ENCODE assay signal across 32 cellular contexts in genomic region chr13:112772929-112773328, GRCh38.
"Had no signal": no experiment of that assay in that cellular context is flagged by ENCODE, and none has a peak within 500 bp of the region (broad histone marks: within the 10 kb centered on the region; RNA-seq: fewer than 3 reads in every experiment).

No MANE protein-coding gene starts in this region.

- H3K4me2 ChIP-seq: smooth muscle cell had no signal

- H3K4me1 ChIP-seq: breast epithelium, prostate gland, sigmoid colon, tibial artery had no signal

- H3K27me3 ChIP-seq: breast epithelium, gastrocnemius medialis, neutrophil, pancreas, sigmoid colon, suprapubic skin, tibial artery had no signal

- ATAC-seq: activated naive CD8-positive, alpha-beta T cell treated with anti-CD3 and anti-CD28 coated beads, Interleukin-2, amount 50 U/mL, for 24 hours; gastrocnemius medialis; lower lobe of right lung; natural killer cell; pancreas; stimulated activated naive B cell treated with anti-CD40 and anti-IgM and Interleukin-4, amounts not matched to agents 10 μg/mL and 1 μg/mL and 100 μg/mL, for 72 hours had no signal

- H3K27ac Mint-ChIP-seq: activated CD4-positive, alpha-beta memory T cell treated with anti-CD3 and anti-CD28 coated beads, Interleukin-2, amount 10 ng/mL, durations not matched to agents 7 days and 5 days; activated CD4-positive, alpha-beta T cell treated with anti-CD3 and anti-CD28 coated beads, Interleukin-2, amount 10 ng/mL, durations not matched to agents 7 days and 5 days; activated naive CD4-positive, alpha-beta T cell treated with anti-CD3 and anti-CD28 coated beads, Interleukin-2, amount 50 U/mL, for 24 hours; activated naive CD8-positive, alpha-beta T cell treated with anti-CD3 and anti-CD28 coated beads, Interleukin-2, amount 50 U/mL, for 24 hours; activated T-helper 2 cell treated with anti-CD3 and anti-CD28 coated beads, Interferon-gamma antibody, Interleukin-2, Interleukin-4, amounts not matched to agents 10 μg/mL and 5 μg/mL and 100 μg/mL, durations not matched to agents 14 hours and 24 hours and 36 hours; natural killer cell; stimulated activated naive B cell treated with anti-CD40 and anti-IgM and Interleukin-4, amounts not matched to agents 10 μg/mL and 1 μg/mL and 100 μg/mL, for 72 hours; T-helper 1 cell treated with Interleukin-12 subunit alpha and Interleukin-12 subunit beta and Interleukin-4 antibody, amounts not matched to agents 30 μg/mL and 1 μg/mL, for 36 hours had no signal

- H3K9me3 Mint-ChIP-seq: activated CD4-positive, alpha-beta memory T cell treated with anti-CD3 and anti-CD28 coated beads, Interleukin-2, amount 10 ng/mL, durations not matched to agents 7 days and 5 days; activated CD4-positive, alpha-beta T cell treated with anti-CD3 and anti-CD28 coated beads, Interleukin-2, amount 10 ng/mL, durations not matched to agents 7 days and 5 days; activated naive CD4-positive, alpha-beta T cell treated with anti-CD3 and anti-CD28 coated beads, Interleukin-2, amount 50 U/mL, for 24 hours; activated naive CD8-positive, alpha-beta T cell treated with anti-CD3 and anti-CD28 coated beads, Interleukin-2, amount 50 U/mL, for 24 hours; activated T-helper 2 cell treated with anti-CD3 and anti-CD28 coated beads, Interferon-gamma antibody, Interleukin-2, Interleukin-4, amounts not matched to agents 10 μg/mL and 5 μg/mL and 100 μg/mL, durations not matched to agents 14 hours and 24 hours and 36 hours; central memory CD8-positive, alpha-beta T cell; natural killer cell; stimulated activated naive B cell treated with anti-CD40 and anti-IgM and Interleukin-4, amounts not matched to agents 10 μg/mL and 1 μg/mL and 100 μg/mL, for 72 hours; T-helper 1 cell treated with Interleukin-12 subunit alpha and Interleukin-12 subunit beta and Interleukin-4 antibody, amounts not matched to agents 30 μg/mL and 1 μg/mL, for 36 hours had no signal

- H3K36me3 Mint-ChIP-seq: natural killer cell had no signal

- H3K27ac ChIP-seq: breast epithelium, gastrocnemius medialis, pancreas, prostate gland, sigmoid colon, suprapubic skin, tibial artery, VCaP had no signal

- H3K4me3 ChIP-seq: breast epithelium, gastrocnemius medialis, lower lobe of right lung, pancreas, prostate gland, sigmoid colon, smooth muscle cell, suprapubic skin, tibial artery had no signal

- DNase-seq: activated CD4-positive, alpha-beta memory T cell treated with anti-CD3 and anti-CD28 coated beads, Interleukin-2, amount 10 ng/mL, durations not matched to agents 7 days and 5 days; activated CD4-positive, alpha-beta T cell treated with anti-CD3 and anti-CD28 coated beads, Interleukin-2, amount 10 ng/mL, durations not matched to agents 7 days and 5 days; activated CD4-positive, CD25-positive, alpha-beta regulatory T cell treated with anti-CD3 and anti-CD28 coated beads, Interleukin-2, amount 50 U/mL, for 72 hours; activated naive CD8-positive, alpha-beta T cell treated with anti-CD3 and anti-CD28 coated beads, Interleukin-2, amount 50 U/mL, for 24 hours; activated T-cell treated with anti-CD3 and anti-CD28 coated beads, Interleukin-2, amount 50 U/mL, for 48 hours; amygdala; effector CD8-positive, alpha-beta T cell; gastrocnemius medialis; hippocampal formation; kidney; mesenchymal stem cell; natural killer cell; pancreas; retina; sigmoid colon; stimulated activated CD4-positive, alpha-beta T cell treated with anti-CD3 and anti-CD28 coated beads, Interleukin-15, amount 100 ng/mL, for 24 hours; stimulated activated CD4-positive, alpha-beta T cell treated with anti-CD3 and anti-CD28 coated beads, Interleukin-2, amount 100 ng/mL, for 24 hours; stimulated activated naive B cell treated with anti-CD40 and anti-IgM and Interleukin-4, amounts not matched to agents 10 μg/mL and 1 μg/mL and 100 μg/mL, for 72 hours; SW 1271; T-helper 9 cell; tibial artery had no signal

- H3K36me3 ChIP-seq: breast epithelium, gastrocnemius medialis, pancreas, prostate gland, sigmoid colon, suprapubic skin had no signal

- H3K27me3 Mint-ChIP-seq: activated CD4-positive, alpha-beta memory T cell treated with anti-CD3 and anti-CD28 coated beads, Interleukin-2, amount 10 ng/mL, durations not matched to agents 7 days and 5 days; activated CD4-positive, alpha-beta T cell treated with anti-CD3 and anti-CD28 coated beads, Interleukin-2, amount 10 ng/mL, durations not matched to agents 7 days and 5 days; activated naive CD4-positive, alpha-beta T cell treated with anti-CD3 and anti-CD28 coated beads, Interleukin-2, amount 50 U/mL, for 24 hours; activated naive CD8-positive, alpha-beta T cell treated with anti-CD3 and anti-CD28 coated beads, Interleukin-2, amount 50 U/mL, for 24 hours; central memory CD8-positive, alpha-beta T cell; stimulated activated naive B cell treated with anti-CD40 and anti-IgM and Interleukin-4, amounts not matched to agents 10 μg/mL and 1 μg/mL and 100 μg/mL, for 72 hours had no signal

- H3K4me3 Mint-ChIP-seq: activated CD4-positive, alpha-beta memory T cell treated with anti-CD3 and anti-CD28 coated beads, Interleukin-2, amount 10 ng/mL, durations not matched to agents 7 days and 5 days; activated CD4-positive, alpha-beta T cell treated with anti-CD3 and anti-CD28 coated beads, Interleukin-2, amount 10 ng/mL, durations not matched to agents 7 days and 5 days; activated naive CD4-positive, alpha-beta T cell treated with anti-CD3 and anti-CD28 coated beads, Interleukin-2, amount 50 U/mL, for 24 hours; activated naive CD8-positive, alpha-beta T cell treated with anti-CD3 and anti-CD28 coated beads, Interleukin-2, amount 50 U/mL, for 24 hours; central memory CD8-positive, alpha-beta T cell; natural killer cell; stimulated activated naive B cell treated with anti-CD40 and anti-IgM and Interleukin-4, amounts not matched to agents 10 μg/mL and 1 μg/mL and 100 μg/mL, for 72 hours; T-helper 1 cell treated with Interleukin-12 subunit alpha and Interleukin-12 subunit beta and Interleukin-4 antibody, amounts not matched to agents 30 μg/mL and 1 μg/mL, for 36 hours had no signal

- H3K9me3 ChIP-seq: breast epithelium, gastrocnemius medialis, lower lobe of right lung, neutrophil, pancreas, prostate gland, sigmoid colon, suprapubic skin, tibial artery had no signal
